ENCODE assay signal across 21 cellular contexts in the genomic region with DNA sequence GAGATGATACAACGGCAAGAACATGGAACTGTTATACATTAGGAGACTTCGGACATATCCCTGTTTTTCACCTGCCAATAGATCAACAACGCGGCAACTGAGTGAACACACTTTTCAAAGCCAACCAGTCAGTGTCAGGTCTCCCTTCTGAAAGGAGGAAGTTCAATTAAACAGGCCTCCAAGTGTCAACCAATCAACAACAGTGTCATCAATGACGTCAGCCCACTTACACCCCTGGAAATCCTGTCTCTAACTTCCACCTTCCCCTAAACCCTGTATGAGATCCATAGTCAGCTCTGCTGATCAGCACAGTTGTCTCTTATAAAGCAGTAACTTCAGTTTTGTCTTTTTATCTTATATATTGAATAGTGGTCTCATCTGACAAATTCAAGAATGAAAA. TPM values are rescaled to one million over a fixed set of nuclear protein-coding genes. Genes with fewer than 3 reads are reported as not detected.
"Had no signal": no experiment of that assay in that cellular context is flagged by ENCODE, and none has a peak within 500 bp of the region (broad histone marks: within the 10 kb centered on the region; RNA-seq: fewer than 3 reads in every experiment).

No MANE protein-coding gene starts in this region.

- H3K36me3 Mint-ChIP-seq: activated naive CD4-positive, alpha-beta T cell treated with anti-CD3 and anti-CD28 coated beads, Interleukin-2, amount 10 ng/mL, durations not matched to agents 7 days and 5 days; brain; mesothelial cell of epicardium had no signal

- H3K9me3 Mint-ChIP-seq: activated CD4-positive, alpha-beta T cell treated with anti-CD3 and anti-CD28 coated beads, Interleukin-2, amount 10 ng/mL, durations not matched to agents 24 days and 14 days; activated naive CD4-positive, alpha-beta T cell treated with anti-CD3 and anti-CD28 coated beads, Interleukin-2, amount 10 ng/mL, durations not matched to agents 7 days and 5 days; activated naive CD8-positive, alpha-beta T cell treated with anti-CD3 and anti-CD28 coated beads, Interleukin-2, amount 50 U/mL, for 24 hours; activated T-cell treated with anti-CD3 and anti-CD28 coated beads, Interleukin-2, amount 50 U/mL, for 4 hours; endodermal cell; mesothelial cell of epicardium; nephron had no signal

- ATAC-seq: activated naive CD8-positive, alpha-beta T cell treated with anti-CD3 and anti-CD28 coated beads, Interleukin-2, amount 50 U/mL, for 24 hours; activated T-cell treated with anti-CD3 and anti-CD28 coated beads, Interleukin-2, amount 50 U/mL, for 4 hours; left colon; sciatic nerve had no signal

- H3K4me1 Mint-ChIP-seq: activated naive CD4-positive, alpha-beta T cell treated with anti-CD3 and anti-CD28 coated beads, Interleukin-2, amount 10 ng/mL, durations not matched to agents 7 days and 5 days; endodermal cell had no signal

- DNase-seq: activated CD4-positive, alpha-beta T cell treated with anti-CD3 and anti-CD28 coated beads, Interleukin-2, amount 10 ng/mL, durations not matched to agents 24 days and 14 days; activated CD8-positive, alpha-beta memory T cell treated with anti-CD3 and anti-CD28 coated beads, Interleukin-2, amount 50 U/mL, for 4 hours; activated naive CD4-positive, alpha-beta T cell treated with anti-CD3 and anti-CD28 coated beads, Interleukin-2, amount 10 ng/mL, durations not matched to agents 7 days and 5 days; activated naive CD8-positive, alpha-beta T cell treated with anti-CD3 and anti-CD28 coated beads, Interleukin-2, amount 50 U/mL, for 24 hours; activated T-cell treated with anti-CD3 and anti-CD28 coated beads, Interleukin-2, amount 50 U/mL, for 4 hours; anterior cingulate cortex; caudate nucleus; dorsolateral prefrontal cortex; endodermal cell; foreskin fibroblast; hippocampal formation; islet precursor cell; left colon; stimulated activated CD4-positive, alpha-beta T cell treated with anti-CD3 and anti-CD28 coated beads, Interleukin-4, amount 100 ng/mL, for 1 hour; stomach; trophoblast cell had no signal

- H3K27ac Mint-ChIP-seq: activated CD4-positive, alpha-beta T cell treated with anti-CD3 and anti-CD28 coated beads, Interleukin-2, amount 10 ng/mL, durations not matched to agents 24 days and 14 days; activated naive CD4-positive, alpha-beta T cell treated with anti-CD3 and anti-CD28 coated beads, Interleukin-2, amount 10 ng/mL, durations not matched to agents 7 days and 5 days; activated naive CD8-positive, alpha-beta T cell treated with anti-CD3 and anti-CD28 coated beads, Interleukin-2, amount 50 U/mL, for 24 hours; brain; endodermal cell; mesothelial cell of epicardium had no signal

- H3K4me3 Mint-ChIP-seq: activated CD4-positive, alpha-beta T cell treated with anti-CD3 and anti-CD28 coated beads, Interleukin-2, amount 10 ng/mL, durations not matched to agents 24 days and 14 days; activated naive CD4-positive, alpha-beta T cell treated with anti-CD3 and anti-CD28 coated beads, Interleukin-2, amount 10 ng/mL, durations not matched to agents 7 days and 5 days; activated naive CD8-positive, alpha-beta T cell treated with anti-CD3 and anti-CD28 coated beads, Interleukin-2, amount 50 U/mL, for 24 hours; activated T-cell treated with anti-CD3 and anti-CD28 coated beads, Interleukin-2, amount 50 U/mL, for 4 hours; brain; endodermal cell; mesothelial cell of epicardium; nephron had no signal

RNA-seq across cellular contexts. Expression of gene DMRT3, which starts 36.6 kb away (rescaled TPM):
- polyA plus RNA-seq: smooth muscle cell had no signal

RNA-seq across cellular contexts. Expression of gene DMRT2, which starts 37.1 kb away (rescaled TPM):
- polyA plus RNA-seq: smooth muscle cell had no signal
